In the genomic region with DNA sequence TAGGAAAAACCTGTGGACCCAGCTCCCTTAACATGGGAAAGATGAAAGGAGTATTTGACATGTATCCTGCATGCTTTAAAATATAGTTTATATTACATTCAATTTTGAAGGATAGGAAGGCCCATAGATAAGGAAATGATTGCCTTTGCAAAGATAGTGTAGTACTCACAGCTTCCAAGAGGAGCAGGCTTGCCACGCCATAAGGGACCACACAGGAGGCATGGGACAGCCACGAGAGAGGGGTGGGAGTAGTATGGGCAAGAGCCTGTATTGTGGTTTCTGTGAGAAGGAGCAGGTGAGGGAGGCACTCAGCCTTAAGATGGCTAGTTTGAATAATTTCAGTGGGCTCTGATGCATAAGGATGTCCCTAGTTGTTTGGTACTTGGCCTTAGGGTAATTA, we compare ENCODE assay signal across 25 cellular contexts.
DNase-seq lines count a peak whose midpoint lies in the region; ATAC-seq and TF ChIP-seq lines count a peak whose summit lies in the region.
"Had no signal": no experiment of that assay in that cellular context is flagged by ENCODE, and none has a peak within 500 bp of the region (broad histone marks: within the 10 kb centered on the region; RNA-seq: fewer than 3 reads in every experiment).

No MANE protein-coding gene starts in this region.

- peak; percentile 73 for ATAC-seq in GM23338
- ATAC-seq in RWPE2 (ENCODE audit: low read depth) = peak; percentile 23; the same call in 1 of the 3 replicates
- ATAC-seq: CD8-positive, alpha-beta T cell; K562 had no signal

- TF ChIP-seq POLR2A in breast epithelium (IDR thresholded peaks at IDR 0.05) = no peak

- H3K79me2 ChIP-seq in GM23338 (replicated peaks; ENCODE audit: insufficient read depth) (no peaks in the 10 kb centered on the region), neural progenitor cell (ENCODE audit: low read depth) (no peaks in the 10 kb centered on the region)

- H3K27ac Mint-ChIP-seq in GM23338 (no peak overlapping the region), neural progenitor cell (no peak overlapping the region)
- H3K27ac Mint-ChIP-seq: CD8-positive, alpha-beta T cell; T-helper 1 cell treated with Interleukin-12 subunit alpha and Interleukin-12 subunit beta and Interleukin-4 antibody, amounts not matched to agents 30 μg/mL and 1 μg/mL, for 36 hours had no signal

- TF ChIP-seq CTCF in GM23338 (conservative IDR thresholded peaks at IDR 0.05; ENCODE audit: low read depth in 2 of 2) (peak; percentile 23 to 37; a peak in 3 of 4 replicates), RWPE2 (IDR thresholded peaks at IDR 0.05; ENCODE audit: poor library complexity, severe bottlenecking) (no peak), neural progenitor cell (IDR thresholded peaks at IDR 0.05) (no peak), breast epithelium (IDR thresholded peaks at IDR 0.05) (no peak)

- H3K4me3 Mint-ChIP-seq in GM23338 (no peak overlapping the region), neural progenitor cell (no peak overlapping the region)
- H3K4me3 Mint-ChIP-seq: CD8-positive, alpha-beta T cell; T-helper 1 cell treated with Interleukin-12 subunit alpha and Interleukin-12 subunit beta and Interleukin-4 antibody, amounts not matched to agents 30 μg/mL and 1 μg/mL, for 36 hours had no signal

- no peaks in the 10 kb centered on the region for H3K27me3 ChIP-seq in GM23338 (ENCODE audit: insufficient read depth)
- no peaks in the 10 kb centered on the region for H3K27me3 ChIP-seq in RWPE2 (ENCODE audit: insufficient read depth, poor library complexity, severe bottlenecking)
- no peaks in the 10 kb centered on the region for H3K27me3 ChIP-seq in neural progenitor cell
- no peaks in the 10 kb centered on the region for H3K27me3 ChIP-seq in breast epithelium

- no peaks in the 10 kb centered on the region for H3K9me3 Mint-ChIP-seq in GM23338
- H3K9me3 Mint-ChIP-seq in neural progenitor cell = no peaks in the 10 kb centered on the region
- H3K9me3 Mint-ChIP-seq: CD8-positive, alpha-beta T cell; T-helper 1 cell treated with Interleukin-12 subunit alpha and Interleukin-12 subunit beta and Interleukin-4 antibody, amounts not matched to agents 30 μg/mL and 1 μg/mL, for 36 hours had no signal

- H4K20me1 ChIP-seq in GM23338 (replicated peaks; ENCODE audit: insufficient read depth) (no peaks in the 10 kb centered on the region), neural progenitor cell (ENCODE audit: low read depth) (no peaks in the 10 kb centered on the region)

- DNase-seq in DMS 273 (lab: John Stamatoyannopoulos, UW; ENCODE audit: unreplicated experiment) (peak; percentile 2), DMS 273 treated with DMSO at 0.1 percent for 48 hours (lab: John Stamatoyannopoulos, UW) (no peak), GM23338 (ENCODE audit: low spot score) (peak; percentile 44), RWPE2 (ENCODE audit: low spot score) (no peak), neural progenitor cell (ENCODE audit: low spot score) (peak; percentile 6), NCI-H446 (lab: John Stamatoyannopoulos, UW) (no peak), breast epithelium (ENCODE audit: low spot score in 2 of 2) (no peak), amniotic stem cell (lab: John Stamatoyannopoulos, UW) (no peak)
- DNase-seq: AML-193; C1 segment of cervical spinal cord; Calu3; CD8-positive, alpha-beta T cell; DMS79 treated with DMSO at 0.1 percent for 48 hours; MM.1S; NCI-H1048; NCI-H1417 treated with DMSO at 0.1 percent for 48 hours; NCI-H187; NCI-H2227 treated with DMSO at 0.1 percent for 48 hours; NCI-H524; NCI-H774; Right ventricle myocardium superior had no signal

- H3K9ac ChIP-seq in neural progenitor cell = no peak overlapping the region
- H3K9ac ChIP-seq: GM23248 had no signal

- H3K9me2 ChIP-seq in GM23338 (ENCODE audit: insufficient read depth) = no peaks in the 10 kb centered on the region

- intact Hi-C loops in breast epithelium (cut with DNase I; ENCODE audit: low total_unique reads) = no loop called here

- H3K4me3 ChIP-seq in GM23338 (no peak overlapping the region), RWPE2 (ENCODE audit: severe bottlenecking) (no peak overlapping the region), neural progenitor cell (no peak overlapping the region), breast epithelium (no peak overlapping the region)
- H3K4me3 ChIP-seq: GM23248, K562 had no signal

- H2AFZ ChIP-seq in GM23338 = no peak overlapping the region
- H2AFZ ChIP-seq in neural progenitor cell (replicated peaks) = no peak overlapping the region
- H2AFZ ChIP-seq: GM23248 had no signal

- H3K36me3 ChIP-seq in GM23338 (ENCODE audit: insufficient read depth) (no peaks in the 10 kb centered on the region), RWPE2 (ENCODE audit: low read depth) (no peaks in the 10 kb centered on the region), neural progenitor cell (no peaks in the 10 kb centered on the region), breast epithelium (no peaks in the 10 kb centered on the region)

- no peaks in the 10 kb centered on the region for H3K9me3 ChIP-seq in RWPE2 (ENCODE audit: severe bottlenecking)
- no peaks in the 10 kb centered on the region for H3K9me3 ChIP-seq in neural progenitor cell (ENCODE audit: low read depth)
- H3K9me3 ChIP-seq in breast epithelium = no peaks in the 10 kb centered on the region

- H3K4me1 ChIP-seq in GM23338 (ENCODE audit: insufficient read depth) = no peaks in the 10 kb centered on the region
- H3K4me1 ChIP-seq in RWPE2 (ENCODE audit: insufficient read depth, poor library complexity, severe bottlenecking) = no peaks in the 10 kb centered on the region
- no peaks in the 10 kb centered on the region for H3K4me1 ChIP-seq in neural progenitor cell
- H3K4me1 ChIP-seq in breast epithelium = no peaks in the 10 kb centered on the region

- H3K36me3 Mint-ChIP-seq in GM23338 (ENCODE audit: low read depth) (no peaks in the 10 kb centered on the region), neural progenitor cell (no peaks in the 10 kb centered on the region)
- H3K36me3 Mint-ChIP-seq: CD8-positive, alpha-beta T cell had no signal

- H3K4me1 Mint-ChIP-seq in GM23338 (no peaks in the 10 kb centered on the region; the same call in 1 of the 3 replicates), neural progenitor cell (no peaks in the 10 kb centered on the region)

- H3K27ac ChIP-seq in GM23338 (ENCODE audit: low read depth) (no peak overlapping the region), RWPE2 (ENCODE audit: poor library complexity, severe bottlenecking) (no peak overlapping the region), neural progenitor cell (no peak overlapping the region), breast epithelium (no peak overlapping the region)
- H3K27ac ChIP-seq: 22Rv1, GM23248 had no signal

- no peak overlapping the region for H3K4me2 ChIP-seq in GM23338
- H3K4me2 ChIP-seq in neural progenitor cell = no peak overlapping the region

- H3K27me3 Mint-ChIP-seq in GM23338 (ENCODE audit: insufficient read depth, low read depth, poor library complexity) (peaks cover 1% of the 10 kb centered on the region), neural progenitor cell (ENCODE audit: insufficient read depth, low read depth) (no peaks in the 10 kb centered on the region)

- H3F3A ChIP-seq in GM23338 (replicated peaks; ENCODE audit: low read depth) (no peaks in the 10 kb centered on the region), neural progenitor cell (ENCODE audit: low read depth) (no peaks in the 10 kb centered on the region)

TF ChIP-seq in GM23338, 12 proteins besides CTCF, POLR2A, EP300 and RAD21 (continues in another document):
- TF ChIP-seq ZNF331 (CRISPR knock-in tag; IDR thresholded peaks at IDR 0.05; ENCODE audit: low read depth) (no peak), JUNB (IDR thresholded peaks at IDR 0.05; ENCODE audit: unreplicated experiment) (no peak), POLR2AphosphoS5 (IDR thresholded peaks at IDR 0.05; ENCODE audit: low read depth) (no peak), EZH2phosphoT487 (IDR thresholded peaks at IDR 0.05; ENCODE audit: unreplicated experiment) (no peak), ZNF114 (CRISPR knock-in tag; IDR thresholded peaks at IDR 0.05) (no peak), STAT1 (IDR thresholded peaks at IDR 0.05; ENCODE audit: unreplicated experiment) (no peak), CREB1 (CRISPR knock-in tag; IDR thresholded peaks at IDR 0.05; ENCODE audit: low read depth) (no peak), EZH2 (IDR thresholded peaks at IDR 0.05; ENCODE audit: low read depth, unreplicated experiment) (no peak), NANOG (IDR thresholded peaks at IDR 0.05; ENCODE audit: borderline replicate concordance) (no peak)
- TF ChIP-seq, protein P1, sequence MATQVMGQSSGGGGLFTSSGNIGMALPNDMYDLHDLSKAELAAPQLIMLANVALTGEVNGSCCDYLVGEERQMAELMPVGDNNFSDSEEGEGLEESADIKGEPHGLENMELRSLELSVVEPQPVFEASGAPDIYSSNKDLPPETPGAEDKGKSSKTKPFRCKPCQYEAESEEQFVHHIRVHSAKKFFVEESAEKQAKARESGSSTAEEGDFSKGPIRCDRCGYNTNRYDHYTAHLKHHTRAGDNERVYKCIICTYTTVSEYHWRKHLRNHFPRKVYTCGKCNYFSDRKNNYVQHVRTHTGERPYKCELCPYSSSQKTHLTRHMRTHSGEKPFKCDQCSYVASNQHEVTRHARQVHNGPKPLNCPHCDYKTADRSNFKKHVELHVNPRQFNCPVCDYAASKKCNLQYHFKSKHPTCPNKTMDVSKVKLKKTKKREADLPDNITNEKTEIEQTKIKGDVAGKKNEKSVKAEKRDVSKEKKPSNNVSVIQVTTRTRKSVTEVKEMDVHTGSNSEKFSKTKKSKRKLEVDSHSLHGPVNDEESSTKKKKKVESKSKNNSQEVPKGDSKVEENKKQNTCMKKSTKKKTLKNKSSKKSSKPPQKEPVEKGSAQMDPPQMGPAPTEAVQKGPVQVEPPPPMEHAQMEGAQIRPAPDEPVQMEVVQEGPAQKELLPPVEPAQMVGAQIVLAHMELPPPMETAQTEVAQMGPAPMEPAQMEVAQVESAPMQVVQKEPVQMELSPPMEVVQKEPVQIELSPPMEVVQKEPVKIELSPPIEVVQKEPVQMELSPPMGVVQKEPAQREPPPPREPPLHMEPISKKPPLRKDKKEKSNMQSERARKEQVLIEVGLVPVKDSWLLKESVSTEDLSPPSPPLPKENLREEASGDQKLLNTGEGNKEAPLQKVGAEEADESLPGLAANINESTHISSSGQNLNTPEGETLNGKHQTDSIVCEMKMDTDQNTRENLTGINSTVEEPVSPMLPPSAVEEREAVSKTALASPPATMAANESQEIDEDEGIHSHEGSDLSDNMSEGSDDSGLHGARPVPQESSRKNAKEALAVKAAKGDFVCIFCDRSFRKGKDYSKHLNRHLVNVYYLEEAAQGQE (IDR thresholded peaks at IDR 0.05; ENCODE audit: unreplicated experiment) = no peak

Comparison
In these comparisons a context has a peak if more than half of its experiments do, and no peak if none do; other contexts are left out.
1. DNase-seq: peak in DMS 273 (single experiment), GM23338 (single experiment) and neural progenitor cell (single experiment); none in DMS 273 treated with DMSO at 0.1 percent for 48 hours (single experiment), RWPE2 (single experiment), NCI-H446 (0 of 2), breast epithelium (0 of 2) and amniotic stem cell (single experiment).
2. CTCF ChIP-seq: peak in GM23338 (2 of 2); none in RWPE2 (single experiment), neural progenitor cell (single experiment) and breast epithelium (0 of 3).